Comparison of ENCODE assay signal across 16 cellular contexts in genomic region chr5:89034588-89034987, GRCh38.
DNase-seq lines count a peak whose midpoint lies in the region; ATAC-seq, FAIRE-seq and TF ChIP-seq lines count a peak whose summit lies in the region.
"Had no signal": no experiment of that assay in that cellular context is flagged by ENCODE, and none has a peak within 500 bp of the region (broad histone marks: within the 10 kb centered on the region; RNA-seq: fewer than 3 reads in every experiment).

No MANE protein-coding gene starts in this region.

- H3K36me3 Mint-ChIP-seq in HFFc6 (ENCODE audit: low read depth): no peaks in the 10 kb centered on the region

- H3K4me3 Mint-ChIP-seq in HFFc6: no peak overlapping the region

- H3K4me1 Mint-ChIP-seq in HFFc6 (ENCODE audit: low read depth): no peaks in the 10 kb centered on the region; the same call in 1 of the 2 replicates

- DNase-seq in ELR (ENCODE audit: low read depth) (peak; percentile 74), HFFc6 (peak; percentile 2), RPMI7951 (ENCODE audit: low read depth) (peak; percentile 68), fibroblast of the aortic adventitia (ENCODE audit: low read depth) (peak; percentile 27), RCC 7860 (ENCODE audit: low spot score) (no peak), NCI-H526 treated with DMSO at 0.1 percent for 48 hours (lab: John Stamatoyannopoulos, UW) (no peak), middle frontal gyrus (ENCODE audit: extremely low spot score, low spot score) (no peak)
- DNase-seq: activated CD4-positive, alpha-beta T cell treated with anti-CD3 and anti-CD28 coated beads for 4 hours; activated gamma-delta T cell treated with Interleukin-2 at 50 U/mL for 16 hours; GDM1; NCI-H1048; NCI-H774; small intestine; upper lobe of right lung had no signal

- H3K4me3 ChIP-seq in fibroblast of the aortic adventitia (ENCODE audit: low read depth, low read length): no peak overlapping the region
- H3K4me3 ChIP-seq: upper lobe of right lung had no signal

- H3K9me3 Mint-ChIP-seq in HFFc6: peaks cover 6% of the 10 kb centered on the region; the same call in 1 of the 2 replicates

- H3K27ac Mint-ChIP-seq in HFFc6: no peak overlapping the region

- H3K27me3 Mint-ChIP-seq in HFFc6 (ENCODE audit: insufficient read depth): no peaks in the 10 kb centered on the region

- no peak for TF ChIP-seq CTCF in HFFc6 (IDR thresholded peaks at IDR 0.05)
- no peak for TF ChIP-seq CTCF in fibroblast of the aortic adventitia (IDR thresholded peaks at IDR 0.05; ENCODE audit: insufficient read depth, low read length)

- no peak for ATAC-seq in GM21367 (IDR thresholded peaks at IDR 0.05; ENCODE audit: unreplicated experiment)
- ATAC-seq: upper lobe of right lung had no signal

- no peak for FAIRE-seq in RCC 7860 (lab: Jason Lieb, UNC)
- FAIRE-seq: keratinocyte, small intestine had no signal

Comparison
In these comparisons a context has a peak if more than half of its experiments do, and no peak if none do; other contexts are left out.
1. DNase-seq: peak in ELR (single experiment), HFFc6 (single experiment), RPMI7951 (single experiment) and fibroblast of the aortic adventitia (single experiment); none in RCC 7860 (single experiment), NCI-H526 treated with DMSO at 0.1 percent for 48 hours (single experiment) and middle frontal gyrus (single experiment).